ENCODE assay signal across 21 cellular contexts in genomic region chr7:47215640-47216039, GRCh38.
"Had no signal": no experiment of that assay in that cellular context is flagged by ENCODE, and none has a peak within 500 bp of the region (broad histone marks: within the 10 kb centered on the region; RNA-seq: fewer than 3 reads in every experiment).

No MANE protein-coding gene starts in this region.

- H3K27ac Mint-ChIP-seq: dendritic cell treated with granulocyte-macrophage colony-stimulating factor and Interleukin-4, amounts not matched to agents 40 ng/mL and 50 ng/mL, for 4 days; endodermal cell; neural progenitor cell; progenitor cell of endocrine pancreas; stimulated activated naive B cell treated with anti-CD40 and anti-IgM and Interleukin-4, amounts not matched to agents 10 μg/mL and 1 μg/mL and 100 μg/mL, for 72 hours; stimulated activated naive CD8-positive, alpha-beta T cell treated with anti-CD3 and anti-CD28 coated beads, Interleukin-15, Interleukin-2, amounts not matched to agents 100 ng/mL and 50 ng/mL, for 24 hours had no signal

- H3K4me3 Mint-ChIP-seq: central memory CD8-positive, alpha-beta T cell; dendritic cell treated with granulocyte-macrophage colony-stimulating factor and Interleukin-4, amounts not matched to agents 40 ng/mL and 50 ng/mL, for 4 days; endodermal cell; naive thymus-derived CD4-positive, alpha-beta T cell; nephron; neural progenitor cell; stimulated activated naive B cell treated with anti-CD40 and anti-IgM and Interleukin-4, amounts not matched to agents 10 μg/mL and 1 μg/mL and 100 μg/mL, for 72 hours; stimulated activated naive CD8-positive, alpha-beta T cell treated with anti-CD3 and anti-CD28 coated beads, Interleukin-15, Interleukin-2, amounts not matched to agents 100 ng/mL and 50 ng/mL, for 24 hours had no signal

- H3K36me3 Mint-ChIP-seq: naive thymus-derived CD4-positive, alpha-beta T cell; neural progenitor cell; stimulated activated naive B cell treated with anti-CD40 and anti-IgM and Interleukin-4, amounts not matched to agents 10 μg/mL and 1 μg/mL and 100 μg/mL, for 72 hours had no signal

- DNase-seq: colonic mucosa; effector CD8-positive, alpha-beta T cell; endodermal cell; esophagus squamous epithelium; foreskin melanocyte; mesendoderm; midbrain; naive thymus-derived CD4-positive, alpha-beta T cell; small intestine; stimulated activated CD4-positive, alpha-beta T cell treated with anti-CD3 and anti-CD28 coated beads, Interleukin-15, amount 100 ng/mL, for 24 hours; stimulated activated CD4-positive, alpha-beta T cell treated with anti-CD3 and anti-CD28 coated beads, Interleukin-2, amount 100 ng/mL, for 48 hours; stimulated activated naive B cell treated with anti-CD40 and anti-IgM and Interleukin-4, amounts not matched to agents 10 μg/mL and 1 μg/mL and 100 μg/mL, for 72 hours; thyroid gland; upper lobe of left lung had no signal

- H3K4me3 ChIP-seq: colonic mucosa, esophagus squamous epithelium, neural progenitor cell, thyroid gland, upper lobe of left lung had no signal

- H3K36me3 ChIP-seq: colonic mucosa, esophagus squamous epithelium, neural progenitor cell, thyroid gland, upper lobe of left lung had no signal

- H3K27me3 Mint-ChIP-seq: central memory CD8-positive, alpha-beta T cell; progenitor cell of endocrine pancreas had no signal

- H3K27ac ChIP-seq: colonic mucosa, esophagus squamous epithelium, neural progenitor cell, parathyroid adenoma, thyroid gland, upper lobe of left lung had no signal

- H3K4me1 ChIP-seq: colonic mucosa, neural progenitor cell, upper lobe of left lung had no signal

- ATAC-seq: naive thymus-derived CD4-positive, alpha-beta T cell; stimulated activated naive B cell treated with anti-CD40 and anti-IgM and Interleukin-4, amounts not matched to agents 10 μg/mL and 1 μg/mL and 100 μg/mL, for 72 hours had no signal

- H3K9me3 Mint-ChIP-seq: dendritic cell treated with granulocyte-macrophage colony-stimulating factor and Interleukin-4, amounts not matched to agents 40 ng/mL and 50 ng/mL, for 4 days; endodermal cell; nephron; neural progenitor cell; stimulated activated naive B cell treated with anti-CD40 and anti-IgM and Interleukin-4, amounts not matched to agents 10 μg/mL and 1 μg/mL and 100 μg/mL, for 72 hours; stimulated activated naive CD8-positive, alpha-beta T cell treated with anti-CD3 and anti-CD28 coated beads, Interleukin-15, Interleukin-2, amounts not matched to agents 100 ng/mL and 50 ng/mL, for 24 hours had no signal

- H3K9me3 ChIP-seq: colonic mucosa, thyroid gland had no signal

- H3K4me1 Mint-ChIP-seq: central memory CD8-positive, alpha-beta T cell; neural progenitor cell had no signal

- H3K27me3 ChIP-seq: colonic mucosa, neural progenitor cell, thyroid gland, upper lobe of left lung had no signal
